In the genomic region with DNA sequence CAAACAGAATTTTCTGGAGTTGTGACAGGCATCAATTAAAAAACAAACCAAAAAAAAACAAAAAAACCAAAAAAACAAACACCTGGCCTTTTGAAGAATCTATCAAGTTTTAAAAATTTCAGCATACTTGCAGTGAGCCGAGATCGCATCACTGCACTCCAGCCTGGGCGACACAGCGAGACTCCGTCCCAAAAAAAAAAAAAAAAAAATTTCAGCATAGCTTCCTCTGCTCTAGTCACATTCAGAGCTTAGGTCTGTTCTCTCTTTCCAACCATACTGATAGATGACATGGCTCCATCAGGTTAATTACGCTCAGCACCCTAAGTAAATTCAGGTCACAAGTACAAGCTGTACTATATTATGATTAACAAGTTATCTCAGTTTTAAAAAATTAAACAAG, we compare ENCODE assay signal across 11 cellular contexts. TPM values are rescaled to one million over a fixed set of nuclear protein-coding genes. Genes with fewer than 3 reads are reported as not detected.
DNase-seq lines count a peak whose midpoint lies in the region; ATAC-seq and TF ChIP-seq lines count a peak whose summit lies in the region.
"Had no signal": no experiment of that assay in that cellular context is flagged by ENCODE, and none has a peak within 500 bp of the region (broad histone marks: within the 10 kb centered on the region; RNA-seq: fewer than 3 reads in every experiment).

No MANE protein-coding gene starts in this region.

- 97 to 98% methylated on average over 5 to 6 of the region's 6 CpGs for WGBS in endodermal cell (ENCODE audit: insufficient coverage in 1 of 2, insufficient read length in 1 of 2), 2 experiments

- H3K27me3 Mint-ChIP-seq in T-helper 2 cell treated with Interferon-gamma antibody and Interleukin-4, amounts not matched to agents 5 μg/mL and 100 μg/mL, for 36 hours (ENCODE audit: low read depth), result no peaks in the 10 kb centered on the region
- H3K27me3 Mint-ChIP-seq in endodermal cell (ENCODE audit: insufficient read depth), result no peaks in the 10 kb centered on the region

- H3K4me1 Mint-ChIP-seq in T-helper 2 cell treated with Interferon-gamma antibody and Interleukin-4, amounts not matched to agents 5 μg/mL and 100 μg/mL, for 36 hours (ENCODE audit: low read depth), result peaks cover 45% of the 10 kb centered on the region
- H3K4me1 Mint-ChIP-seq in endodermal cell, result peaks cover 37% of the 10 kb centered on the region

- H3F3A ChIP-seq in OCI-LY1 (ENCODE audit: insufficient read depth, low read length), result no peaks in the 10 kb centered on the region

- H3K36me3 Mint-ChIP-seq in T-helper 2 cell treated with Interferon-gamma antibody and Interleukin-4, amounts not matched to agents 5 μg/mL and 100 μg/mL, for 36 hours (ENCODE audit: low read depth), result peaks cover 15% of the 10 kb centered on the region
- H3K36me3 Mint-ChIP-seq in endodermal cell (ENCODE audit: low read depth), result peaks cover 11% of the 10 kb centered on the region

- H3K36me3 ChIP-seq in OCI-LY1 (ENCODE audit: insufficient read depth, low read length), result no peaks in the 10 kb centered on the region
- peaks cover 7% of the 10 kb centered on the region for H3K36me3 ChIP-seq in endodermal cell (ENCODE audit: control insufficient read depth, insufficient read depth, low read length)
- H3K36me3 ChIP-seq in skeletal muscle tissue (ENCODE audit: control insufficient read depth in 3 of 3, insufficient read depth in 3 of 3, low read length in 3 of 3), result no peaks in the 10 kb centered on the region

- no peak for TF ChIP-seq CTCF in OCI-LY1 (IDR thresholded peaks at IDR 0.05; ENCODE audit: low read length)
- no peak for TF ChIP-seq CTCF in endodermal cell (conservative IDR thresholded peaks at IDR 0.05)

- H3K27me3 ChIP-seq in OCI-LY1 (ENCODE audit: insufficient read depth, low read length), result no peaks in the 10 kb centered on the region
- H3K27me3 ChIP-seq in endodermal cell (ENCODE audit: control insufficient read depth, insufficient read depth, low read length, poor library complexity, severe bottlenecking), result no peaks in the 10 kb centered on the region
- no peaks in the 10 kb centered on the region for H3K27me3 ChIP-seq in skeletal muscle tissue (ENCODE audit: control insufficient read depth in 3 of 3, insufficient read depth in 3 of 3, low read length in 3 of 3)

- no peaks in the 10 kb centered on the region for H3K9me2 ChIP-seq in OCI-LY1 (ENCODE audit: low read depth, low read length)

- H3K27ac ChIP-seq in OCI-LY1 (ENCODE audit: low read depth, low read length, poor library complexity, severe bottlenecking) (no peak overlapping the region), endodermal cell (ENCODE audit: low read depth, low read length) (no peak overlapping the region), skeletal muscle tissue (ENCODE audit: low read depth, low read length) (peak overlapping the region; percentile 99)

- peak overlapping the region; percentile 60 for H3K4me3 Mint-ChIP-seq in T-helper 2 cell treated with Interferon-gamma antibody and Interleukin-4, amounts not matched to agents 5 μg/mL and 100 μg/mL, for 36 hours
- H3K4me3 Mint-ChIP-seq in endodermal cell, result peak overlapping the region; percentile 91

- H3K4me1 ChIP-seq in OCI-LY1 (ENCODE audit: insufficient read depth, low read length, severe bottlenecking) (peaks cover 39% of the 10 kb centered on the region), endodermal cell (ENCODE audit: control insufficient read depth, insufficient read depth, low read length) (peaks cover 8% of the 10 kb centered on the region), skeletal muscle tissue (ENCODE audit: control insufficient read depth in 3 of 3, insufficient read depth in 3 of 3, low read length in 3 of 3) (peaks cover 23 to 40% (median 38%) of the 10 kb centered on the region in 3 donors)

- DNase-seq in T-helper 2 cell treated with Interferon-gamma antibody and Interleukin-4, amounts not matched to agents 5 μg/mL and 100 μg/mL, for 36 hours (ENCODE audit: low spot score), result no peak
- DNase-seq in T-helper 2 cell (no peak), endodermal cell (no peak), kidney glomerular epithelial cell (lab: John Stamatoyannopoulos, UW) (no peak), epidermal melanocyte (ENCODE audit: insufficient read length, low spot score) (no peak)
- DNase-seq: aorta, head of caudate nucleus, NCI-H1436 treated with DMSO at 0.1 percent for 48 hours had no signal

- peaks cover 72% of the 10 kb centered on the region for H3K79me2 ChIP-seq in OCI-LY1 (ENCODE audit: insufficient read depth, low read length)

- H3K9me3 ChIP-seq in OCI-LY1 (ENCODE audit: low read length) (no peaks in the 10 kb centered on the region), endodermal cell (ENCODE audit: control insufficient read depth, low read length) (no peaks in the 10 kb centered on the region), skeletal muscle tissue (ENCODE audit: control insufficient read depth in 3 of 3, low read length in 3 of 3) (no peaks in the 10 kb centered on the region)

- H3K9me3 Mint-ChIP-seq in T-helper 2 cell treated with Interferon-gamma antibody and Interleukin-4, amounts not matched to agents 5 μg/mL and 100 μg/mL, for 36 hours, result no peaks in the 10 kb centered on the region
- H3K9me3 Mint-ChIP-seq in endodermal cell, result no peaks in the 10 kb centered on the region

- peak overlapping the region; percentile 50 for H3K27ac Mint-ChIP-seq in T-helper 2 cell treated with Interferon-gamma antibody and Interleukin-4, amounts not matched to agents 5 μg/mL and 100 μg/mL, for 36 hours
- H3K27ac Mint-ChIP-seq in endodermal cell, result no peak overlapping the region

- peak overlapping the region; percentile 20; the same call in 1 of the 2 replicates for H3K4me2 ChIP-seq in OCI-LY1 (ENCODE audit: low read length)

- no peak overlapping the region for H2AFZ ChIP-seq in OCI-LY1 (ENCODE audit: low read length)

- no peak for ATAC-seq in GM21447 (IDR thresholded peaks at IDR 0.05; ENCODE audit: unreplicated experiment)

- H3K4me3 ChIP-seq in OCI-LY1 (ENCODE audit: low read depth, low read length, poor library complexity, severe bottlenecking), result peak overlapping the region; percentile 2
- H3K4me3 ChIP-seq in endodermal cell (ENCODE audit: low read length), result no peak overlapping the region
- H3K4me3 ChIP-seq in skeletal muscle tissue (ENCODE audit: low read length in 3 of 3), result no peak overlapping the region

- H4K20me1 ChIP-seq in OCI-LY1 (ENCODE audit: insufficient read depth, low read length), result no peaks in the 10 kb centered on the region

- H3K9ac ChIP-seq in OCI-LY1 (ENCODE audit: low read length) (no peak overlapping the region; the same call in 1 of the 2 replicates), endodermal cell (ENCODE audit: extremely low read depth, low read length, poor library complexity, severe bottlenecking) (no peak overlapping the region), skeletal muscle tissue (ENCODE audit: low read depth in 1 of 3, low read length in 3 of 3) (no peak overlapping the region)

RNA-seq across cellular contexts. Expression of a gene that starts 3.1 kb away (rescaled TPM):
- total RNA-seq in endodermal cell, result 10 to 100 TPM; 41.8 to 52.9 TPM
- polyA plus RNA-seq in endodermal cell (2013, experiment 1 of 2), result 45.9 TPM
- 43.1 TPM for polyA plus RNA-seq in endodermal cell (2013, experiment 2 of 2)
- 51.1 TPM for total RNA-seq in skeletal muscle tissue
